1 cellular context compared by ENCODE assay signal in the genomic region with DNA sequence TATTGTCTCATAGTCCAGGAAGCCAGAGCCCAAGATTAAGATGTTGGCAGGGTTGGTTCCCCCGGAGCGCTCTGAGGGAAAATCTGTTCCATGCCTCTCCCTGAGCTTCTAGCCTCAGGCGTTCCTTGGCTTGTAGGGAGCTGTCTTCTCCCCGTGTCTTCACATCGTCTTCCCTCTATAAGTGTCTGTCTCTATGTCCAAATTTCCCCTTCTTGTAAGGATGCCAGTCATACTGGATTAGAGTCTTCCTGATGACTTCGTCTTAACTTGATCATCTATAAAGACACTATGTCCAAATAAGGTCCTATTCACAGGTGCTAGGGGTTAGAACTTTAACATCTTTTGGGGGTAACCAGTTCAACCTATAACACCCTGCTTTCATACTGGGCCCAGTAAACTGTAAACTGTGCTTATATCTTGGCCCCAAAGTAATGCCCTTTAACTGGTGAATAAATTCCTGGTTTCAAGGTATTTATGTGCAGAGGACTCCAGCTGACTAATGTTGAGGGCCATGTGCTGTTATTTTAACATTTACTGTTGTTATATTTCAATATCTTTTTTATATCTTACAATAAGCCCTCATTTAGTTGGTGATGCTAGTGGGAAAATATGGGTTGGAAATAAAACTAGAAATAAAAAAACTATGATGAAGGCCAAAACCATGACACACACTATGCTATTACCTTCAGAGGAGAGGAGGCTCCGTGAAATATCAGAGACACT.
TF ChIP-seq lines count a peak whose summit lies in the region.

No MANE protein-coding gene starts in this region.

TF ChIP-seq in K562, 482 proteins besides CTCF, POLR2A, EP300 and RAD21 (continued from another document):
- TF ChIP-seq, protein P1, sequence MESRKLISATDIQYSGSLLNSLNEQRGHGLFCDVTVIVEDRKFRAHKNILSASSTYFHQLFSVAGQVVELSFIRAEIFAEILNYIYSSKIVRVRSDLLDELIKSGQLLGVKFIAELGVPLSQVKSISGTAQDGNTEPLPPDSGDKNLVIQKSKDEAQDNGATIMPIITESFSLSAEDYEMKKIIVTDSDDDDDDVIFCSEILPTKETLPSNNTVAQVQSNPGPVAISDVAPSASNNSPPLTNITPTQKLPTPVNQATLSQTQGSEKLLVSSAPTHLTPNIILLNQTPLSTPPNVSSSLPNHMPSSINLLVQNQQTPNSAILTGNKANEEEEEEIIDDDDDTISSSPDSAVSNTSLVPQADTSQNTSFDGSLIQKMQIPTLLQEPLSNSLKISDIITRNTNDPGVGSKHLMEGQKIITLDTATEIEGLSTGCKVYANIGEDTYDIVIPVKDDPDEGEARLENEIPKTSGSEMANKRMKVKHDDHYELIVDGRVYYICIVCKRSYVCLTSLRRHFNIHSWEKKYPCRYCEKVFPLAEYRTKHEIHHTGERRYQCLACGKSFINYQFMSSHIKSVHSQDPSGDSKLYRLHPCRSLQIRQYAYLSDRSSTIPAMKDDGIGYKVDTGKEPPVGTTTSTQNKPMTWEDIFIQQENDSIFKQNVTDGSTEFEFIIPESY (CRISPR knock-in tag; IDR thresholded peaks at IDR 0.05): no peak
